Comparison of ENCODE assay signal across 15 cellular contexts in the genomic region with DNA sequence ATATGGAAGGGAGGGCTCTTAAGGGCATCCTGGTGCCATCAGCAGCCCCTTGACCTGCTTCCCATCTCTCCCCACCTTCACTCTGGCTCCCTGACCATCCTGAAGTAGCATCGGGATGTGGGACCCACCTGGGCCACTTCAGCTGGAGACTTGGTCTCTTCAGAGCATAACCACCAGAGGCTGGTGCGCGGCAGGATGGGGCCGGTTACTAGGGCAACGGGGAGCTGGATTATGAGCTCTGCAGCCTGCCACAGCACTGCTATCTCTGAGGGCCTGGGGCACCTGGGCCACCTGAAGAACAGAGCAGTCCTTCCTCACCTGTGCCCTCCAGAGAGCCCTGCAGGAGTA.
DNase-seq lines count a peak whose midpoint lies in the region; ATAC-seq, FAIRE-seq and TF ChIP-seq lines count a peak whose summit lies in the region.
"Had no signal": no experiment of that assay in that cellular context is flagged by ENCODE, and none has a peak within 500 bp of the region (broad histone marks: within the 10 kb centered on the region; RNA-seq: fewer than 3 reads in every experiment).

No MANE protein-coding gene starts in this region.

- TF ChIP-seq RAD21 in A549 (conservative IDR thresholded peaks at IDR 0.05 in 1 of 2, IDR thresholded peaks at IDR 0.05 in 1 of 2), result no peak

- H3K9me3 ChIP-seq in A549 (no peaks in the 10 kb centered on the region), GM23248 (ENCODE audit: low read depth) (no peaks in the 10 kb centered on the region), body of pancreas (no peaks in the 10 kb centered on the region), prostate gland (no peaks in the 10 kb centered on the region)

- ATAC-seq in A549 (no peak; a peak in 1 of 6 replicates), body of pancreas (no peak), GM19467 (IDR thresholded peaks at IDR 0.05; ENCODE audit: unreplicated experiment) (no peak), HG03175 (IDR thresholded peaks at IDR 0.05; ENCODE audit: unreplicated experiment) (no peak)
- ATAC-seq: CD8-positive, alpha-beta T cell had no signal

- POLR2A ChIA-PET in A549 (lab: Yijun Ruan, JAX), result interaction anchor here (1.0 kb wide), 1 partner anchor 35 kb away, joined by 5 read pairs; no protein-coding TSS in a partner anchor

- in situ Hi-C loops in GM23248 (cut with MboI), result loop anchor here (25.0 kb wide), 1 partner anchor 299 kb away; no protein-coding TSS in a partner anchor

- H3K4me1 ChIP-seq in A549 (peaks cover 58% of the 10 kb centered on the region), GM23248 (ENCODE audit: insufficient read depth) (peaks cover 44% of the 10 kb centered on the region), body of pancreas (peaks cover 30% of the 10 kb centered on the region), prostate gland (replicated peaks) (peaks cover 15% of the 10 kb centered on the region)
- H3K4me1 ChIP-seq: neural progenitor cell had no signal

- DNase-seq in A549 (ENCODE audit: low read depth in 1 of 2, low spot score in 1 of 2) (no peak), GM23248 (no peak), body of pancreas (no peak), prostate gland (ENCODE audit: low spot score) (no peak), NCI-H1694 (lab: John Stamatoyannopoulos, UW) (no peak)
- no peak for DNase-seq in activated T-cell treated with anti-CD3 and anti-CD28 coated beads, Interleukin-2, amount 50 U/mL, for 24 hours
- DNase-seq: activated CD4-positive, alpha-beta T cell treated with anti-CD3 and anti-CD28 coated beads, Interleukin-2, amount 10 ng/mL, durations not matched to agents 7 days and 5 days; CD8-positive, alpha-beta T cell; endodermal cell; NCI-H187; stimulated activated CD8-positive, alpha-beta memory T cell treated with anti-CD3 and anti-CD28 coated beads, Interleukin-4, amount 100 ng/mL, for 48 hours; T-helper 2 cell had no signal

- H3K27me3 Mint-ChIP-seq in activated T-cell treated with anti-CD3 and anti-CD28 coated beads, Interleukin-2, amount 50 U/mL, for 24 hours, result no peaks in the 10 kb centered on the region
- H3K27me3 Mint-ChIP-seq: activated CD4-positive, alpha-beta T cell treated with anti-CD3 and anti-CD28 coated beads, Interleukin-2, amount 10 ng/mL, durations not matched to agents 7 days and 5 days had no signal

- H3F3A ChIP-seq in GM23248 (ENCODE audit: insufficient read depth), result peaks cover 38% of the 10 kb centered on the region

- H3K27ac Mint-ChIP-seq in activated T-cell treated with anti-CD3 and anti-CD28 coated beads, Interleukin-2, amount 50 U/mL, for 24 hours, result no peak overlapping the region
- H3K27ac Mint-ChIP-seq: activated CD4-positive, alpha-beta T cell treated with anti-CD3 and anti-CD28 coated beads, Interleukin-2, amount 10 ng/mL, durations not matched to agents 7 days and 5 days; CD8-positive, alpha-beta T cell; endodermal cell; neural progenitor cell had no signal

- no peak for TF ChIP-seq EP300 in A549 (IDR thresholded peaks at IDR 0.05)

- H2AFZ ChIP-seq in GM23248, result no peak overlapping the region
- H2AFZ ChIP-seq: neural progenitor cell had no signal

- peaks cover 77% of the 10 kb centered on the region for H3K36me3 Mint-ChIP-seq in activated T-cell treated with anti-CD3 and anti-CD28 coated beads, Interleukin-2, amount 50 U/mL, for 24 hours (ENCODE audit: low read depth)

- H3K4me2 ChIP-seq in A549 (peak overlapping the region; percentile 60), GM23248 (ENCODE audit: unreplicated experiment) (peak overlapping the region; percentile 65)
- H3K4me2 ChIP-seq: neural progenitor cell had no signal

- intact Hi-C loops in body of pancreas (cut with DNase I), result no loop called here
- intact Hi-C loops in prostate gland (cut with DNase I), result no loop called here

- H4K20me1 ChIP-seq in GM23248 (ENCODE audit: insufficient read depth), result no peaks in the 10 kb centered on the region

- TF ChIP-seq CTCF in A549 (IDR thresholded peaks at IDR 0.05) (no peak), body of pancreas (IDR thresholded peaks at IDR 0.05) (no peak), prostate gland (IDR thresholded peaks at IDR 0.05) (no peak)

- H3K4me1 Mint-ChIP-seq in activated T-cell treated with anti-CD3 and anti-CD28 coated beads, Interleukin-2, amount 50 U/mL, for 24 hours (ENCODE audit: low read depth), result peaks cover 34% of the 10 kb centered on the region
- H3K4me1 Mint-ChIP-seq: endodermal cell had no signal

- no peak overlapping the region for H3K4me3 ChIP-seq in A549
- no peak overlapping the region for H3K4me3 ChIP-seq in GM23248
- no peak overlapping the region for H3K4me3 ChIP-seq in body of pancreas
- H3K4me3 ChIP-seq in prostate gland, result no peak overlapping the region
- H3K4me3 ChIP-seq: neural progenitor cell had no signal

- peak overlapping the region; percentile 94 to 98 for H3K27ac ChIP-seq in A549
- H3K27ac ChIP-seq in GM23248, result peak overlapping the region; percentile 99
- peak overlapping the region; percentile 75 to 89 (median 83) for H3K27ac ChIP-seq in body of pancreas
- H3K27ac ChIP-seq in prostate gland, result peak overlapping the region; percentile 55 to 89
- H3K27ac ChIP-seq: neural progenitor cell had no signal

- peaks cover 16% of the 10 kb centered on the region for H3K36me3 ChIP-seq in GM23248 (ENCODE audit: low read depth)
- peaks cover 0 to 5% of the 10 kb centered on the region in 2 donors for H3K36me3 ChIP-seq in body of pancreas (replicated peaks in 1 of 2; ENCODE audit: insufficient read depth in 1 of 2, low read depth in 2 of 2)
- H3K36me3 ChIP-seq in prostate gland, result no peaks in the 10 kb centered on the region
- H3K36me3 ChIP-seq: neural progenitor cell had no signal

- FAIRE-seq in A549 (lab: Jason Lieb, UNC), result no peak

- CTCF ChIA-PET in A549 (lab: Yijun Ruan, JAX), result interaction anchor here (1.0 to 7.6 kb wide), 5 partner anchors 11 to 35 kb away, joined by 3 to 57 read pairs (median 6); no protein-coding TSS in a partner anchor

- no peaks in the 10 kb centered on the region for H3K9me2 ChIP-seq in GM23248 (ENCODE audit: insufficient read depth)

- H3K79me2 ChIP-seq in GM23248 (ENCODE audit: insufficient read depth), result peaks cover 9% of the 10 kb centered on the region; the same call in 1 of the 2 replicates

- peak overlapping the region; percentile 88 for H3K9ac ChIP-seq in GM23248
- H3K9ac ChIP-seq: neural progenitor cell had no signal

- H3K4me3 Mint-ChIP-seq in activated T-cell treated with anti-CD3 and anti-CD28 coated beads, Interleukin-2, amount 50 U/mL, for 24 hours, result no peak overlapping the region
- H3K4me3 Mint-ChIP-seq: activated CD4-positive, alpha-beta T cell treated with anti-CD3 and anti-CD28 coated beads, Interleukin-2, amount 10 ng/mL, durations not matched to agents 7 days and 5 days; CD8-positive, alpha-beta T cell; endodermal cell; neural progenitor cell had no signal

- no peaks in the 10 kb centered on the region for H3K27me3 ChIP-seq in GM23248 (replicated peaks; ENCODE audit: insufficient read depth)
- H3K27me3 ChIP-seq in body of pancreas, result no peaks in the 10 kb centered on the region
- no peaks in the 10 kb centered on the region for H3K27me3 ChIP-seq in prostate gland (replicated peaks; ENCODE audit: insufficient read depth)
- H3K27me3 ChIP-seq: neural progenitor cell had no signal

- H3K9me3 Mint-ChIP-seq in activated T-cell treated with anti-CD3 and anti-CD28 coated beads, Interleukin-2, amount 50 U/mL, for 24 hours, result no peaks in the 10 kb centered on the region
- H3K9me3 Mint-ChIP-seq: activated CD4-positive, alpha-beta T cell treated with anti-CD3 and anti-CD28 coated beads, Interleukin-2, amount 10 ng/mL, durations not matched to agents 7 days and 5 days; CD8-positive, alpha-beta T cell; endodermal cell had no signal

- WGBS in A549 (ENCODE audit: missing lambda C conversion rate), result no CpG with 5 or more reads among the region's 5 CpGs
- WGBS in GM23248 (ENCODE audit: low coverage in 1 of 2, low lambda C conversion rate in 2 of 2, missing lambda C conversion rate in 2 of 2), 2 experiments, result 81 to 83% methylated on average over 5 of the region's 5 CpGs
- 70 to 94% methylated on average over 2 to 5 of the region's 5 CpGs for WGBS in body of pancreas, 2 donors
- WGBS in prostate gland, result 81% methylated on average over 5 of the region's 5 CpGs

- TF ChIP-seq POLR2A in A549 (IDR thresholded peaks at IDR 0.05; ENCODE audit: low read length) (no peak), body of pancreas (IDR thresholded peaks at IDR 0.05) (no peak), prostate gland (IDR thresholded peaks at IDR 0.05) (no peak)

TF ChIP-seq in A549, 52 proteins besides CTCF, POLR2A, EP300 and RAD21 (continues in another document):
- TF ChIP-seq ZNF302 (CRISPR knock-in tag; IDR thresholded peaks at IDR 0.05) (no peak), NR3C1 (IDR thresholded peaks at IDR 0.05) (no peak), RARB (CRISPR knock-in tag; IDR thresholded peaks at IDR 0.05) (no peak), JUNB (IDR thresholded peaks at IDR 0.05) (no peak), BHLHE40 (IDR thresholded peaks at IDR 0.05; ENCODE audit: low read depth, low read length) (no peak), HMGXB4 (CRISPR knock-in tag; IDR thresholded peaks at IDR 0.05; ENCODE audit: borderline replicate concordance) (no peak), HEYL (CRISPR knock-in tag; IDR thresholded peaks at IDR 0.05) (no peak), BCL3 (IDR thresholded peaks at IDR 0.05) (no peak), CEBPB (IDR thresholded peaks at IDR 0.05) (no peak), FOXS1 (CRISPR knock-in tag; IDR thresholded peaks at IDR 0.05) (no peak)
